In the genomic region with DNA sequence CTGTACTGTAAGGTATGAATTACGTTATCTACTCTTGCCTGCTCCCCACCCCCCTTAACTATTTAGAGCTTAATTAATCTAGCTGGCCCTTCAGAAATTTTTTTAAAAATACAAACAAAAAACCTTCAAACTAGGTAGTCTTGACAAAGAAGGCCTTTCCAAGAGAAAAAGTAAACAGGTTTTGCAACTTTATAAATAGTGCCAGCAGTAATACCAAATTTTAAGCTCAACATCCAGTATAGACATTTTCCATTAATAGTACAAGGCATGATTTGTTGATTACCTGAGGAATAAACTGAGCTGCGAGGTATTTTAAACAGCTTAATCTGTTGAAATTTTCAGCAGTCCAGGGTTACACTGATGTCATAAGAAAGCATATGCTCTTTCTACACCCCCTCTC, we compare ENCODE assay signal across 38 cellular contexts. TPM values are rescaled to one million over a fixed set of nuclear protein-coding genes. Genes with fewer than 3 reads are reported as not detected.
"Had no signal": no experiment of that assay in that cellular context is flagged by ENCODE, and none has a peak within 500 bp of the region (broad histone marks: within the 10 kb centered on the region; RNA-seq: fewer than 3 reads in every experiment).

No MANE protein-coding gene starts in this region.

- H3K9ac ChIP-seq: KMS-11 had no signal

- DNase-seq: Karpas-422, Kasumi-1, MG63, MM.1S, MV-4-11, NCI-H1048, NCI-H1092, NCI-H1092 treated with DMSO at 0.1 percent for 48 hours, NCI-H1105, NCI-H1105 treated with DMSO at 0.1 percent for 48 hours, NCI-H1417, NCI-H1417 treated with DMSO at 0.1 percent for 48 hours, NCI-H1436, NCI-H1436 treated with DMSO at 0.1 percent for 48 hours, NCI-H146, NCI-H1694, NCI-H1694 treated with DMSO at 0.1 percent for 48 hours, NCI-H187, NCI-H187 treated with DMSO at 0.1 percent for 48 hours, NCI-H1930, NCI-H2029, NCI-H2029 treated with DMSO at 0.1 percent for 48 hours, NCI-H2081, NCI-H2081 treated with DMSO at 0.1 percent for 48 hours, NCI-H2107, NCI-H2171, NCI-H2171 treated with DMSO at 0.1 percent for 48 hours, NCI-H2227 treated with DMSO at 0.1 percent for 48 hours, NCI-H226, NCI-H345, NCI-H446, NCI-H446 treated with DMSO at 0.1 percent for 48 hours, NCI-H510A had no signal

- H3K9me3 ChIP-seq: MG63 had no signal

- H3K27ac ChIP-seq: KMS-11 had no signal

- H3K4me2 ChIP-seq: KMS-11 had no signal

- H3K27me3 ChIP-seq: MG63 had no signal

- H3K4me3 ChIP-seq: MG63 had no signal

RNA-seq across cellular contexts. Expression of a gene that starts 20.1 kb away (rescaled TPM):
- total RNA-seq: LHCN-M2, M059J, MCF 10A, NCI-H460 had no signal
